8 cellular contexts compared by ENCODE assay signal in genomic region chr11:83285131-83285770, GRCh38. TPM values are rescaled to one million over a fixed set of nuclear protein-coding genes. Genes with fewer than 3 reads are reported as not detected.
DNase-seq lines count a peak whose midpoint lies in the region; ATAC-seq and TF ChIP-seq lines count a peak whose summit lies in the region.

No MANE protein-coding gene starts in this region.

- ATAC-seq in GM19043 (IDR thresholded peaks at IDR 0.05; ENCODE audit: low read depth, unreplicated experiment), result peak; percentile 31
- peak; percentile 35 for ATAC-seq in HG03175 (IDR thresholded peaks at IDR 0.05; ENCODE audit: unreplicated experiment)
- no peak for ATAC-seq in omental fat pad (ENCODE audit: low FRiP score)

- H3K4me3 Mint-ChIP-seq in activated naive CD8-positive, alpha-beta T cell treated with anti-CD3 and anti-CD28 coated beads for 36 hours, result peak overlapping the region; percentile 83

- peak overlapping the region; percentile 4 for H3K27ac ChIP-seq in iPS-18a (ENCODE audit: low read length)
- H3K27ac ChIP-seq in subcutaneous abdominal adipose tissue (ENCODE audit: low read depth, low read length), result peak overlapping the region; percentile 97

- no peaks in the 10 kb centered on the region for H3K27me3 ChIP-seq in iPS-18a (ENCODE audit: control insufficient read depth, insufficient read depth, low read length)
- no peaks in the 10 kb centered on the region for H3K27me3 ChIP-seq in subcutaneous abdominal adipose tissue (ENCODE audit: control insufficient read depth in 5 of 5, insufficient read depth in 4 of 5, low read length in 5 of 5)

- peak overlapping the region; percentile 67 for H3K4me3 ChIP-seq in iPS-18a (ENCODE audit: low read length)
- H3K4me3 ChIP-seq in subcutaneous abdominal adipose tissue (ENCODE audit: low read depth in 1 of 5, low read length in 5 of 5), result peak overlapping the region; percentile 82 to 97 (median 91)

- H3K4me1 ChIP-seq in iPS-18a (ENCODE audit: control insufficient read depth, low read depth, low read length) (peaks cover 5% of the 10 kb centered on the region), subcutaneous abdominal adipose tissue (ENCODE audit: control insufficient read depth in 5 of 5, insufficient read depth in 5 of 5, low read length in 5 of 5) (peaks cover 6 to 42% (median 39%) of the 10 kb centered on the region in 5 donors)

- H3K4me1 Mint-ChIP-seq in activated naive CD8-positive, alpha-beta T cell treated with anti-CD3 and anti-CD28 coated beads for 36 hours, result peaks cover 39% of the 10 kb centered on the region

- no peaks in the 10 kb centered on the region for H3K9me3 ChIP-seq in iPS-18a (ENCODE audit: control insufficient read depth, low read depth, low read length)
- H3K9me3 ChIP-seq in subcutaneous abdominal adipose tissue (ENCODE audit: control insufficient read depth in 5 of 5, low read length in 5 of 5), result no peaks in the 10 kb centered on the region

- peak overlapping the region; percentile 59 for H3K9ac ChIP-seq in iPS-18a (ENCODE audit: low read length)
- peak overlapping the region; percentile 80 to 99 (median 95) for H3K9ac ChIP-seq in subcutaneous abdominal adipose tissue (ENCODE audit: low read length in 5 of 5)

- H3K27me3 Mint-ChIP-seq in activated naive CD8-positive, alpha-beta T cell treated with anti-CD3 and anti-CD28 coated beads for 36 hours, result peaks cover 8% of the 10 kb centered on the region

- peak overlapping the region; percentile 99 for H3K27ac Mint-ChIP-seq in activated naive CD8-positive, alpha-beta T cell treated with anti-CD3 and anti-CD28 coated beads for 36 hours

- H3K36me3 ChIP-seq in iPS-18a (ENCODE audit: control insufficient read depth, low read depth, low read length) (no peaks in the 10 kb centered on the region), subcutaneous abdominal adipose tissue (ENCODE audit: control insufficient read depth in 5 of 5, insufficient read depth in 5 of 5, low read length in 5 of 5) (no peaks in the 10 kb centered on the region)

- peaks cover 16% of the 10 kb centered on the region for H3K36me3 Mint-ChIP-seq in activated naive CD8-positive, alpha-beta T cell treated with anti-CD3 and anti-CD28 coated beads for 36 hours

- DNase-seq in 8988T (peak; percentile 61), superior temporal gyrus (ENCODE audit: extremely low spot score) (no peak), omental fat pad (ENCODE audit: low spot score) (no peak)
- DNase-seq in activated naive CD8-positive, alpha-beta T cell treated with anti-CD3 and anti-CD28 coated beads for 36 hours, result no peak

- peaks cover 4% of the 10 kb centered on the region for H3K9me3 Mint-ChIP-seq in activated naive CD8-positive, alpha-beta T cell treated with anti-CD3 and anti-CD28 coated beads for 36 hours

- TF ChIP-seq CTCF in omental fat pad (IDR thresholded peaks at IDR 0.05), result no peak

RNA-seq across cellular contexts. Expression of gene CCDC90B, which starts 0.9 kb away (rescaled TPM):
- 10 to 100 TPM; 29.0 to 32.0 TPM for total RNA-seq in activated naive CD8-positive, alpha-beta T cell treated with anti-CD3 and anti-CD28 coated beads for 36 hours
- total RNA-seq in omental fat pad, result 10 to 100 TPM; 22.1 to 45.2 (median 31.2) TPM
